Comparison of ENCODE assay signal across 8 cellular contexts in the genomic region with DNA sequence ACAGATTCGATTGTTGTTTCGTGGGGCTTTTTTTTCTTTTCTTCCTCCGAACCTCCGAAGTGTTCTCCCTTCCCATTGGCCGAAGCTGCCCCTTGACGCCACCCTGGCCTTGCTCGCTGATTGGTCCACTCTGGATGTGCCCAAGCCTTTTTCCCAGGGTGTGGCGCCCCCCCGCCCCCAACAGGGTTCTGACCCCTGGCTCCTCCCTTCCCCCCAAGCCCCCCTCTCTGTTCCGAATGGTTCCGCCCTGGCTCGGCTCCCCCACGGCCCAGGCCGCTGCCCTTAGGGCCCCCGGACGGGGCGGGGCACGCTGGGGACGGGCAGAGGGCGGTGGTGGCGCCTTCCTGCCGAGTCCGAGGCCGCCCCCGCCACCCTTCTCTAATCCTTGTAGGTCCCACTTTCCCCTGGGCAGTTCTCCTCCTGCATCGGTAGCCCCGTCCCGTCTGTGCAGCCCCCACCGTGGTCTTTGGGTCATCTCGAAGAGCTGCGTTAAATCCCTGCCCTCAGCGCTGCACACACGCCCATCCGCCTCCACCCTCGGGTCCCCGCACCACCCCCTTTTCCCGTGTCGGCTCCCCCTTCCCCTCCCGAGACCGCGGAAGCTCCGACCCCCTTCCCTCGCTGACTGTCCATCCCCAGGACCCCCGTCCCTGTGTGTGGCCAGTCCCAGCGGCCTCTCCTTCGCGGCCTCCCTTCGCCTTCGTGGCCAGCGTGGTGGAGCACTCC. TPM values are rescaled to one million over a fixed set of nuclear protein-coding genes. Genes with fewer than 3 reads are reported as not detected.
DNase-seq lines count a peak whose midpoint lies in the region; ATAC-seq and TF ChIP-seq lines count a peak whose summit lies in the region.

No MANE protein-coding gene starts in this region.

- peak overlapping the region; percentile 57 to 88 (median 74); a peak in 20 of 22 replicates for H3K27ac ChIP-seq in BLaER1 treated with 17β-estradiol and CSF1 and Interleukin-3, amounts not matched to agents 10 nM and 100 nM

- peaks cover 32 to 76% (median 62%) of the 10 kb centered on the region in 11 experiments for H3K27me3 ChIP-seq in BLaER1 treated with 17β-estradiol and CSF1 and Interleukin-3, amounts not matched to agents 10 nM and 100 nM
- no peaks in the 10 kb centered on the region for H3K27me3 ChIP-seq in mononuclear cell (ENCODE audit: insufficient read depth, low read length)

- TF ChIP-seq POLR2A in GM19099 (IDR thresholded peaks at IDR 0.05; ENCODE audit: extremely low read depth, insufficient read length, low read depth): peak; percentile 50

- peaks cover 8 to 34% (median 25%) of the 10 kb centered on the region in 11 experiments; a peak in 19 of 22 replicates for H3K36me3 ChIP-seq in BLaER1 treated with 17β-estradiol and CSF1 and Interleukin-3, amounts not matched to agents 10 nM and 100 nM

- peak overlapping the region; percentile 54 to 74 (median 66) for H3K4me3 ChIP-seq in BLaER1 treated with 17β-estradiol and CSF1 and Interleukin-3, amounts not matched to agents 10 nM and 100 nM
- H3K4me3 ChIP-seq in epithelial cell of proximal tubule (ENCODE audit: low read depth, low read length) (peak overlapping the region; percentile 61), mononuclear cell (ENCODE audit: low read length) (peak overlapping the region; percentile 44)

- H3K4me1 ChIP-seq in BLaER1 treated with 17β-estradiol and CSF1 and Interleukin-3, amounts not matched to agents 10 nM and 100 nM: peaks cover 0 to 3% (median 0%) of the 10 kb centered on the region in 10 experiments; a peak in 4 of 20 replicates
- H3K4me1 ChIP-seq in mononuclear cell (ENCODE audit: insufficient read depth, low read length): peaks cover 3% of the 10 kb centered on the region

- peaks cover 0 to 10% (median 0%) of the 10 kb centered on the region in 11 experiments; a peak in 3 of 22 replicates for H4K20me1 ChIP-seq in BLaER1 treated with 17β-estradiol and CSF1 and Interleukin-3, amounts not matched to agents 10 nM and 100 nM

- peaks cover 0 to 8% (median 7%) of the 10 kb centered on the region in 11 experiments; a peak in 8 of 22 replicates for H3K9me3 ChIP-seq in BLaER1 treated with 17β-estradiol and CSF1 and Interleukin-3, amounts not matched to agents 10 nM and 100 nM (replicated peaks in 1 of 11)
- no peaks in the 10 kb centered on the region for H3K9me3 ChIP-seq in mononuclear cell (ENCODE audit: low read depth, low read length)

- ATAC-seq in HG03342 (IDR thresholded peaks at IDR 0.05; ENCODE audit: unreplicated experiment): peak; percentile 66

- H3K9ac ChIP-seq in BLaER1 treated with 17β-estradiol and CSF1 and Interleukin-3, amounts not matched to agents 10 nM and 100 nM: peak overlapping the region; percentile 76 to 83 (median 79)

- H3K4me2 ChIP-seq in BLaER1 treated with 17β-estradiol and CSF1 and Interleukin-3, amounts not matched to agents 10 nM and 100 nM: peak overlapping the region; percentile 43 to 76 (median 68); a peak in 21 of 22 replicates

- DNase-seq in NCI-H69 (lab: John Stamatoyannopoulos, UW): peak; percentile 87
- DNase-seq in activated T-cell treated with anti-CD3 and anti-CD28 coated beads for 24 hours (ENCODE audit: low read depth): peak; percentile 30
- no peak for DNase-seq in epithelial cell of proximal tubule (ENCODE audit: low read depth)
- DNase-seq in stimulated activated CD8-positive, alpha-beta memory T cell treated with anti-CD3 and anti-CD28 coated beads, Interleukin-7, amount 100 ng/mL, for 1 hour (ENCODE audit: low read depth in 2 of 2): peak; percentile 22 to 34

- no peak for TF ChIP-seq CTCF in epithelial cell of proximal tubule (conservative IDR thresholded peaks at IDR 0.05; ENCODE audit: low read depth, low read length)

RNA-seq across cellular contexts. Expression of gene UTP14A, which starts 25.6 kb away (rescaled TPM):
- total RNA-seq in epithelial cell of proximal tubule: 9.7 and 23.1 TPM in 2 replicates
- 11.6 TPM for total RNA-seq in mononuclear cell

RNA-seq across cellular contexts. Expression of gene BCORL1, which starts 50.9 kb away (rescaled TPM):
- total RNA-seq in epithelial cell of proximal tubule (1.6 and 1.7 TPM in 2 replicates), mononuclear cell (2.2 TPM)
